14 cellular contexts compared by ENCODE assay signal in the genomic region with DNA sequence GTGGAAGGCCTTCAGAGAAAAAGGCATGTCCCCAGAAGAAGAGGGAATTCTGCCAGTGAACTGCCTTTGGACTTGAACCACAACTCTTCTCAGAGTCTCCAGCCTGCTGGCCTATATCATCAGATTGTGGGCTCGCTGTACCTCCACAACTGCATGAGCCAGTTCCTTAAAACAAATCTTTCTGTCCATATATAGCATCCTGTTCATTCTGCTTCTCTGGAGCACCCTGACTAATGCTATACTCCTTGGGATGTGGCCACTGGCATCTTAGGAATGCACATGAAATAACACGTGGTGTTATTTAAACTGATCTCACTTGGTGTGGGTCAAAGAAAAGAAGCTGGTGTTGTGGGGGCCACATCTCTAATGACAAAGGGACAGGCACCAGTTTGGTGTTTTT. TPM values are rescaled to one million over a fixed set of nuclear protein-coding genes. Genes with fewer than 3 reads are reported as not detected.
DNase-seq lines count a peak whose midpoint lies in the region; ATAC-seq, FAIRE-seq and TF ChIP-seq lines count a peak whose summit lies in the region.
"Had no signal": no experiment of that assay in that cellular context is flagged by ENCODE, and none has a peak within 500 bp of the region (broad histone marks: within the 10 kb centered on the region; RNA-seq: fewer than 3 reads in every experiment).

No MANE protein-coding gene starts in this region.

- H3K27me3 Mint-ChIP-seq in activated CD4-positive, alpha-beta T cell treated with anti-CD3 and anti-CD28 coated beads, Interleukin-2, amount 10 ng/mL, durations not matched to agents 24 days and 14 days: peaks cover 9% of the 10 kb centered on the region
- H3K27me3 Mint-ChIP-seq: activated T-cell treated with anti-CD3 and anti-CD28 coated beads, Interleukin-2, amount 50 U/mL, for 24 hours had no signal

- no peak for ATAC-seq in HG02938 (IDR thresholded peaks at IDR 0.05; ENCODE audit: unreplicated experiment)
- ATAC-seq: sciatic nerve had no signal

- H3K36me3 Mint-ChIP-seq in activated CD4-positive, alpha-beta T cell treated with anti-CD3 and anti-CD28 coated beads, Interleukin-2, amount 10 ng/mL, durations not matched to agents 24 days and 14 days (ENCODE audit: low read depth): no peaks in the 10 kb centered on the region

- H3K9me3 Mint-ChIP-seq in activated CD4-positive, alpha-beta T cell treated with anti-CD3 and anti-CD28 coated beads, Interleukin-2, amount 10 ng/mL, durations not matched to agents 24 days and 14 days: no peaks in the 10 kb centered on the region
- H3K9me3 Mint-ChIP-seq: activated T-cell treated with anti-CD3 and anti-CD28 coated beads, Interleukin-2, amount 50 U/mL, for 24 hours had no signal

- FAIRE-seq in H54 (lab: Jason Lieb, UNC): peak; percentile 84

- DNase-seq in H54 (ENCODE audit: insufficient read length, low spot score) (peak; percentile 42), SW 1271 (lab: John Stamatoyannopoulos, UW) (peak; percentile 47 to 85), fibroblast of the aortic adventitia (ENCODE audit: low read depth) (peak; percentile 81), stromal cell of bone marrow (ENCODE audit: low read depth) (peak; percentile 54), OCI-M2 (lab: John Stamatoyannopoulos, UW; ENCODE audit: unreplicated experiment) (no peak)
- no peak for DNase-seq in activated CD4-positive, alpha-beta T cell treated with anti-CD3 and anti-CD28 coated beads, Interleukin-2, amount 10 ng/mL, durations not matched to agents 24 days and 14 days
- DNase-seq: activated T-cell treated with anti-CD3 and anti-CD28 coated beads, Interleukin-2, amount 50 U/mL, for 24 hours; DMS53; midbrain; NCI-H1694; uterus had no signal

- TF ChIP-seq CTCF in fibroblast of the aortic adventitia (IDR thresholded peaks at IDR 0.05; ENCODE audit: insufficient read depth, low read length): no peak

- no peak overlapping the region for H3K4me3 Mint-ChIP-seq in activated CD4-positive, alpha-beta T cell treated with anti-CD3 and anti-CD28 coated beads, Interleukin-2, amount 10 ng/mL, durations not matched to agents 24 days and 14 days
- H3K4me3 Mint-ChIP-seq: activated T-cell treated with anti-CD3 and anti-CD28 coated beads, Interleukin-2, amount 50 U/mL, for 24 hours had no signal

- TF ChIP-seq POLR2A in H54 (IDR thresholded peaks at IDR 0.05; ENCODE audit: low read depth, low read length): no peak

- no peak overlapping the region for H3K27ac Mint-ChIP-seq in activated CD4-positive, alpha-beta T cell treated with anti-CD3 and anti-CD28 coated beads, Interleukin-2, amount 10 ng/mL, durations not matched to agents 24 days and 14 days
- H3K27ac Mint-ChIP-seq: activated T-cell treated with anti-CD3 and anti-CD28 coated beads, Interleukin-2, amount 50 U/mL, for 24 hours had no signal

- intact Hi-C loops in activated CD4-positive, alpha-beta T cell treated with anti-CD3 and anti-CD28 coated beads, Interleukin-2, amount 10 ng/mL, durations not matched to agents 24 days and 14 days (cut with micrococcal nuclease): no loop called here

- H3K4me3 ChIP-seq in fibroblast of the aortic adventitia (ENCODE audit: low read depth, low read length): no peak overlapping the region
- H3K4me3 ChIP-seq: uterus had no signal

- H3K4me1 Mint-ChIP-seq in activated CD4-positive, alpha-beta T cell treated with anti-CD3 and anti-CD28 coated beads, Interleukin-2, amount 10 ng/mL, durations not matched to agents 24 days and 14 days: no peaks in the 10 kb centered on the region

RNA-seq across cellular contexts. Expression of a gene that starts 58.3 kb away (rescaled TPM):
- total RNA-seq in fibroblast of the aortic adventitia (ENCODE audit: low replicate concordance): 0.18 and 0.25 TPM in 2 replicates
- not detected in 2 replicates for total RNA-seq in activated CD4-positive, alpha-beta T cell treated with anti-CD3 and anti-CD28 coated beads, Interleukin-2, amount 10 ng/mL, durations not matched to agents 24 days and 14 days
- total RNA-seq: glomerular endothelial cell had no signal

Comparison
In these comparisons a context has a peak if more than half of its experiments do, and no peak if none do; other contexts are left out.
1. DNase-seq: peak in H54 (single experiment), SW 1271 (2 of 2), fibroblast of the aortic adventitia (single experiment) and stromal cell of bone marrow (single experiment); none in activated CD4-positive, alpha-beta T cell treated with anti-CD3 and anti-CD28 coated beads, Interleukin-2, amount 10 ng/mL, durations not matched to agents 24 days and 14 days (single experiment) and OCI-M2 (single experiment).